ENCODE assay signal across 13 cellular contexts in genomic region chr2:43294973-43295603, GRCh38.
DNase-seq lines count a peak whose midpoint lies in the region; ATAC-seq, FAIRE-seq and TF ChIP-seq lines count a peak whose summit lies in the region.
"Had no signal": no experiment of that assay in that cellular context is flagged by ENCODE, and none has a peak within 500 bp of the region (broad histone marks: within the 10 kb centered on the region; RNA-seq: fewer than 3 reads in every experiment).

No MANE protein-coding gene starts in this region.

- TF ChIP-seq POLR2A in heart left ventricle (IDR thresholded peaks at IDR 0.05) (no peak), upper lobe of left lung (IDR thresholded peaks at IDR 0.05) (no peak)

- H3K27me3 ChIP-seq in right atrium auricular region, result no peaks in the 10 kb centered on the region
- no peaks in the 10 kb centered on the region for H3K27me3 ChIP-seq in heart left ventricle
- no peaks in the 10 kb centered on the region for H3K27me3 ChIP-seq in hepatocyte
- H3K27me3 ChIP-seq in upper lobe of left lung, result no peaks in the 10 kb centered on the region
- H3K27me3 ChIP-seq: body of pancreas, pancreas had no signal

- H4K20me1 ChIP-seq in hepatocyte (ENCODE audit: insufficient read depth, poor library complexity, severe bottlenecking), result no peaks in the 10 kb centered on the region

- no peak for TF ChIP-seq EP300 in upper lobe of left lung (IDR thresholded peaks at IDR 0.05)

- H3K4me1 ChIP-seq in right atrium auricular region (peaks cover 0 to 26% of the 10 kb centered on the region in 2 donors), heart left ventricle (peaks cover 0 to 30% (median 12%) of the 10 kb centered on the region in 12 donors), hepatocyte (ENCODE audit: insufficient read depth) (peaks cover 13% of the 10 kb centered on the region), upper lobe of left lung (peaks cover 12 to 24% (median 14%) of the 10 kb centered on the region in 4 donors)
- H3K4me1 ChIP-seq: body of pancreas had no signal

- no peaks in the 10 kb centered on the region for H3K79me2 ChIP-seq in hepatocyte

- DNase-seq in right atrium auricular region (ENCODE audit: low spot score) (no peak), heart left ventricle (no peak), RCC 7860 (ENCODE audit: low spot score) (peak; percentile 15), hepatocyte (ENCODE audit: low spot score) (no peak), upper lobe of left lung (no peak), cortex of kidney (lab: John Stamatoyannopoulos, UW) (no peak), globus pallidus (ENCODE audit: low spot score) (no peak)
- DNase-seq: activated CD4-positive, CD25-positive, alpha-beta regulatory T cell treated with anti-CD3 and anti-CD28 coated beads, Interleukin-2, amount 50 U/mL, for 72 hours; body of pancreas; DMS79 treated with DMSO at 0.1 percent for 48 hours; effector CD4-positive, alpha-beta T cell; pancreas had no signal

- peak overlapping the region; percentile 74 to 82 for H3K27ac ChIP-seq in right atrium auricular region
- peak overlapping the region in 5 of 12 donors; percentile 38 to 83 (median 68) for H3K27ac ChIP-seq in heart left ventricle
- peak overlapping the region; percentile 78 for H3K27ac ChIP-seq in hepatocyte
- peak overlapping the region in 3 of 4 donors; percentile 64 to 77 (median 72) for H3K27ac ChIP-seq in upper lobe of left lung

- TF ChIP-seq CTCF in right atrium auricular region (IDR thresholded peaks at IDR 0.05), result no peak
- no peak for TF ChIP-seq CTCF in heart left ventricle (IDR thresholded peaks at IDR 0.05)
- TF ChIP-seq CTCF in hepatocyte (IDR thresholded peaks at IDR 0.05; ENCODE audit: poor library complexity), result no peak
- no peak for TF ChIP-seq CTCF in upper lobe of left lung (IDR thresholded peaks at IDR 0.05)

- no peaks in the 10 kb centered on the region for H3K9me2 ChIP-seq in hepatocyte (replicated peaks; ENCODE audit: insufficient read depth)

- H3K4me3 ChIP-seq in right atrium auricular region (no peak overlapping the region), heart left ventricle (no peak overlapping the region), hepatocyte (no peak overlapping the region), upper lobe of left lung (no peak overlapping the region)
- H3K4me3 ChIP-seq: body of pancreas, pancreas had no signal

- FAIRE-seq in RCC 7860 (lab: Jason Lieb, UNC), result peak; percentile 87
- FAIRE-seq: pancreas had no signal

- peaks cover 11% of the 10 kb centered on the region for H3K36me3 ChIP-seq in right atrium auricular region
- H3K36me3 ChIP-seq in heart left ventricle, result peaks cover 0 to 25% (median 8%) of the 10 kb centered on the region in 9 donors
- H3K36me3 ChIP-seq in hepatocyte (replicated peaks; ENCODE audit: insufficient read depth, low read depth), result no peaks in the 10 kb centered on the region
- peaks cover 0 to 17% (median 5%) of the 10 kb centered on the region in 4 donors for H3K36me3 ChIP-seq in upper lobe of left lung

- H3K4me2 ChIP-seq in hepatocyte, result no peak overlapping the region

- 77 to 87% (median 80%) methylated on average over 5 of the region's 5 CpGs for WGBS in heart left ventricle, 4 donors
- 87% methylated on average over 5 of the region's 5 CpGs for WGBS in hepatocyte (ENCODE audit: low lambda C conversion rate, missing lambda C conversion rate)
- 90% methylated on average over 5 of the region's 5 CpGs for WGBS in upper lobe of left lung, 2 donors

- H2AFZ ChIP-seq in hepatocyte, result no peak overlapping the region

- ATAC-seq in heart left ventricle, result no peak
- peak in 1 of 2 donors; percentile 49 for ATAC-seq in upper lobe of left lung (ENCODE audit: low FRiP score in 2 of 2)
- ATAC-seq in GM18502 (IDR thresholded peaks at IDR 0.05; ENCODE audit: poor library complexity, unreplicated experiment), result no peak
- ATAC-seq: body of pancreas had no signal

- H3K9me3 ChIP-seq in right atrium auricular region, result no peaks in the 10 kb centered on the region
- H3K9me3 ChIP-seq in heart left ventricle, result no peaks in the 10 kb centered on the region
- H3K9me3 ChIP-seq in hepatocyte (ENCODE audit: low read depth), result no peaks in the 10 kb centered on the region
- H3K9me3 ChIP-seq in upper lobe of left lung, result no peaks in the 10 kb centered on the region
- H3K9me3 ChIP-seq: body of pancreas, pancreas had no signal

- intact Hi-C loops in heart left ventricle (cut with DNase I), result no loop called here
